In the genomic region with DNA sequence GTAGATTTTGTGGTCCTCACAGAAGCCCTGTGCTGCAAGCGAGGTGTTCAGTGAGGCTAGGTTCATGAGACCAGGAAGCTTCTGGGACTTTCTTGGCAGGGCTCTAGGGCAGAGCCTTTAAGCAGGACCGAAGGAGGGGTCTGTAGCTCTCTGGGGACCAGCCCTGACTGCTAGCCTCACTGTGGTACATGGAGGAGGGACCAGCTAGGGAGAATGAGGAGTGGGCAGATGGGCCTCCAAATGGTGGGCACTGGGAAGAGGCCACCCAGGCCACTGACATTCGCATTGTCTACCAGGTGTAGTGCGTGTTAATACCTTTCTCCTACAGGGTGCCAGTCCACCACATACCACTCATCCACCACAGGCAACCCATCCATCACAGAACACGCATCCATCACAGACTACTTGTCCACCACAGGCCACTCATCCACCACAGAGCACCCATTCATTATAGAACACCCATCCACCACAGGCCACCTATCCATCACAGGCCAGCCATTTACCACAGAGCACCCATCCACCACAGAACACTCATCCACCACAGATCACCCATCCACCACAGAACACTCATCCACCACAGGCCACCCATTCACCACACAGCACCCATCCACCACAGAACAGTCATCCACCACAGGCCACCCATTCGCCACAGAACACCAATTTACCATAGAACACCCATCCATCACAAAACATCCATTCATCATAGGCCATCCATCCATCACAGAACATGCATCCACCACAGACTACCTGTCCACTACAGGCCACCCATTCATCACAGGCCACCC, we compare ENCODE assay signal across 17 cellular contexts. TPM values are rescaled to one million over a fixed set of nuclear protein-coding genes. Genes with fewer than 3 reads are reported as not detected.
A peak's percentile ranks its signal among the peaks of the same experiment; 100 is the strongest.
DNase-seq lines count a peak whose midpoint lies in the region; ATAC-seq and TF ChIP-seq lines count a peak whose summit lies in the region.
"Had no signal": no experiment of that assay in that cellular context is flagged by ENCODE, and none has a peak within 500 bp of the region (broad histone marks: within the 10 kb centered on the region; RNA-seq: fewer than 3 reads in every experiment).

No MANE protein-coding gene starts in this region.

- no peak overlapping the region for H3K4me3 ChIP-seq in HEK293 (ENCODE audit: low read depth, low read length)
- H3K4me3 ChIP-seq: GM23338 had no signal

- intact Hi-C loops in Right ventricle myocardium inferior (cut with DNase I), result no loop called here

- peak; percentile 16 to 48 for DNase-seq in activated T-cell treated with anti-CD3 and anti-CD28 coated beads, Interleukin-2, amount 50 U/mL, for 72 hours
- no peak for DNase-seq in activated T-cell treated with anti-CD3 and anti-CD28 coated beads, Interleukin-2, amount 50 U/mL, for 24 hours
- DNase-seq in amniotic epithelial cell (ENCODE audit: low read depth) (peak; percentile 50), osteocyte (ENCODE audit: extremely low spot score, unreplicated experiment) (peak; percentile 82), NCI-H2196 (lab: John Stamatoyannopoulos, UW; ENCODE audit: unreplicated experiment) (no peak), Right ventricle myocardium inferior (ENCODE audit: missing footprints) (no peak)
- DNase-seq: AML-193, KBM-7, NCI-H1417 treated with DMSO at 0.1 percent for 48 hours, NCI-H187 treated with DMSO at 0.1 percent for 48 hours, NCI-H226, NCI-H524 treated with DMSO at 0.1 percent for 48 hours, SHP77 treated with DMSO at 0.1 percent for 48 hours had no signal

- H3K36me3 Mint-ChIP-seq in activated T-cell treated with anti-CD3 and anti-CD28 coated beads, Interleukin-2, amount 50 U/mL, for 72 hours (ENCODE audit: insufficient read depth in 2 of 2), result no peaks in the 10 kb centered on the region
- no peaks in the 10 kb centered on the region for H3K36me3 Mint-ChIP-seq in activated T-cell treated with anti-CD3 and anti-CD28 coated beads, Interleukin-2, amount 50 U/mL, for 24 hours (ENCODE audit: low read depth)
- no peaks in the 10 kb centered on the region for H3K36me3 Mint-ChIP-seq in osteocyte (ENCODE audit: unreplicated experiment)

- ATAC-seq in activated T-cell treated with anti-CD3 and anti-CD28 coated beads, Interleukin-2, amount 50 U/mL, for 72 hours (replicated peaks in 1 of 2), result peak; percentile 66 to 83
- ATAC-seq in Right ventricle myocardium inferior, result no peak
- ATAC-seq in GM19328 (IDR thresholded peaks at IDR 0.05; ENCODE audit: unreplicated experiment), result no peak
- ATAC-seq: GM23338 had no signal

- no peaks in the 10 kb centered on the region for H3K9me3 Mint-ChIP-seq in activated T-cell treated with anti-CD3 and anti-CD28 coated beads, Interleukin-2, amount 50 U/mL, for 72 hours
- no peaks in the 10 kb centered on the region for H3K9me3 Mint-ChIP-seq in activated T-cell treated with anti-CD3 and anti-CD28 coated beads, Interleukin-2, amount 50 U/mL, for 24 hours
- H3K9me3 Mint-ChIP-seq in osteocyte (ENCODE audit: unreplicated experiment), result no peaks in the 10 kb centered on the region
- H3K9me3 Mint-ChIP-seq: GM23338 had no signal

- CTCF ChIA-PET in HEK293 (lab: Yijun Ruan, JAX), result no interaction called here

- H3K27ac Mint-ChIP-seq in activated T-cell treated with anti-CD3 and anti-CD28 coated beads, Interleukin-2, amount 50 U/mL, for 72 hours, result no peak overlapping the region
- H3K27ac Mint-ChIP-seq in activated T-cell treated with anti-CD3 and anti-CD28 coated beads, Interleukin-2, amount 50 U/mL, for 24 hours, result no peak overlapping the region
- H3K27ac Mint-ChIP-seq in osteocyte (ENCODE audit: unreplicated experiment), result no peak overlapping the region
- H3K27ac Mint-ChIP-seq: GM23338 had no signal

- no peak overlapping the region for H3K4me3 Mint-ChIP-seq in activated T-cell treated with anti-CD3 and anti-CD28 coated beads, Interleukin-2, amount 50 U/mL, for 72 hours
- no peak overlapping the region for H3K4me3 Mint-ChIP-seq in activated T-cell treated with anti-CD3 and anti-CD28 coated beads, Interleukin-2, amount 50 U/mL, for 24 hours
- no peak overlapping the region for H3K4me3 Mint-ChIP-seq in osteocyte (ENCODE audit: unreplicated experiment)
- H3K4me3 Mint-ChIP-seq: GM23338 had no signal

- no peaks in the 10 kb centered on the region for H3K27me3 Mint-ChIP-seq in activated T-cell treated with anti-CD3 and anti-CD28 coated beads, Interleukin-2, amount 50 U/mL, for 72 hours (ENCODE audit: low read depth)
- H3K27me3 Mint-ChIP-seq in activated T-cell treated with anti-CD3 and anti-CD28 coated beads, Interleukin-2, amount 50 U/mL, for 24 hours, result peaks cover 2% of the 10 kb centered on the region
- H3K27me3 Mint-ChIP-seq in osteocyte (ENCODE audit: unreplicated experiment), result no peaks in the 10 kb centered on the region

- no peak overlapping the region for H3K27ac ChIP-seq in HEK293 (ENCODE audit: extremely low read depth, low read depth, low read length)
- H3K27ac ChIP-seq: C4-2B had no signal

- H3K9me3 ChIP-seq in HEK293 (ENCODE audit: control insufficient read depth, insufficient read depth, low read depth, low read length), result no peaks in the 10 kb centered on the region

- no peaks in the 10 kb centered on the region for H3K4me1 Mint-ChIP-seq in activated T-cell treated with anti-CD3 and anti-CD28 coated beads, Interleukin-2, amount 50 U/mL, for 72 hours (ENCODE audit: low read depth)
- H3K4me1 Mint-ChIP-seq in activated T-cell treated with anti-CD3 and anti-CD28 coated beads, Interleukin-2, amount 50 U/mL, for 24 hours (ENCODE audit: low read depth), result no peaks in the 10 kb centered on the region
- H3K4me1 Mint-ChIP-seq in osteocyte (ENCODE audit: unreplicated experiment), result peaks cover 5% of the 10 kb centered on the region

- H3K4me1 ChIP-seq in HEK293 (ENCODE audit: control insufficient read depth, insufficient read depth, low read length), result no peaks in the 10 kb centered on the region

- TF ChIP-seq CTCF in HEK293 (tag by site-specific recombination; IDR thresholded peaks at IDR 0.05) (no peak), osteocyte (IDR thresholded peaks at IDR 0.05) (no peak)

- POLR2A ChIA-PET in HEK293 (lab: Yijun Ruan, JAX), result no interaction called here

- no peaks in the 10 kb centered on the region for H3K36me3 ChIP-seq in HEK293 (ENCODE audit: control insufficient read depth in 2 of 2, insufficient read depth in 1 of 2, low read length in 2 of 2)

TF ChIP-seq in HEK293, 187 proteins besides CTCF, POLR2A, EP300 and RAD21:
- no peak for TF ChIP-seq ZNF677 (tag by site-specific recombination; IDR thresholded peaks at IDR 0.05)
- TF ChIP-seq ZNF600 (tag by site-specific recombination; IDR thresholded peaks at IDR 0.05), result peak; percentile 60; the same call in 1 of the 2 replicates
- no peak for TF ChIP-seq ZFHX2 (tag by site-specific recombination; conservative IDR thresholded peaks at IDR 0.05)
- no peak for TF ChIP-seq SETDB1 (IDR thresholded peaks at IDR 0.05; ENCODE audit: insufficient read length, low read length)
- no peak for TF ChIP-seq ZIC2 (tag by site-specific recombination; IDR thresholded peaks at IDR 0.05)
- TF ChIP-seq, protein P1, sequence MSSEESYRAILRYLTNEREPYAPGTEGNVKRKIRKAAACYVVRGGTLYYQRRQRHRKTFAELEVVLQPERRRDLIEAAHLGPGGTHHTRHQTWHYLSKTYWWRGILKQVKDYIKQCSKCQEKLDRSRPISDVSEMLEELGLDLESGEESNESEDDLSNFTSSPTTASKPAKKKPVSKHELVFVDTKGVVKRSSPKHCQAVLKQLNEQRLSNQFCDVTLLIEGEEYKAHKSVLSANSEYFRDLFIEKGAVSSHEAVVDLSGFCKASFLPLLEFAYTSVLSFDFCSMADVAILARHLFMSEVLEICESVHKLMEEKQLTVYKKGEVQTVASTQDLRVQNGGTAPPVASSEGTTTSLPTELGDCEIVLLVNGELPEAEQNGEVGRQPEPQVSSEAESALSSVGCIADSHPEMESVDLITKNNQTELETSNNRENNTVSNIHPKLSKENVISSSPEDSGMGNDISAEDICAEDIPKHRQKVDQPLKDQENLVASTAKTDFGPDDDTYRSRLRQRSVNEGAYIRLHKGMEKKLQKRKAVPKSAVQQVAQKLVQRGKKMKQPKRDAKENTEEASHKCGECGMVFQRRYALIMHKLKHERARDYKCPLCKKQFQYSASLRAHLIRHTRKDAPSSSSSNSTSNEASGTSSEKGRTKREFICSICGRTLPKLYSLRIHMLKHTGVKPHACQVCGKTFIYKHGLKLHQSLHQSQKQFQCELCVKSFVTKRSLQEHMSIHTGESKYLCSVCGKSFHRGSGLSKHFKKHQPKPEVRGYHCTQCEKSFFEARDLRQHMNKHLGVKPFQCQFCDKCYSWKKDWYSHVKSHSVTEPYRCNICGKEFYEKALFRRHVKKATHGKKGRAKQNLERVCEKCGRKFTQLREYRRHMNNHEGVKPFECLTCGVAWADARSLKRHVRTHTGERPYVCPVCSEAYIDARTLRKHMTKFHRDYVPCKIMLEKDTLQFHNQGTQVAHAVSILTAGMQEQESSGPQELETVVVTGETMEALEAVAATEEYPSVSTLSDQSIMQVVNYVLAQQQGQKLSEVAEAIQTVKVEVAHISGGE (tag by site-specific recombination; conservative IDR thresholded peaks at IDR 0.05; ENCODE audit: low read depth), result no peak
- no peak for TF ChIP-seq ZNF658 (tag by site-specific recombination; IDR thresholded peaks at IDR 0.05)
- TF ChIP-seq ZNF560 (tag by site-specific recombination; IDR thresholded peaks at IDR 0.05; ENCODE audit: borderline replicate concordance), result no peak

RNA-seq across cellular contexts. Expression of a gene that starts 31.6 kb away (rescaled TPM):
- under 1 TPM; 0.36 to 0.46 TPM for total RNA-seq in activated T-cell treated with anti-CD3 and anti-CD28 coated beads, Interleukin-2, amount 50 U/mL, for 72 hours
- total RNA-seq in osteocyte (0.35 and 0.55 TPM in 2 replicates), Right ventricle myocardium inferior (not detected)

Comparison
In these comparisons a context has a peak if more than half of its experiments do, and no peak if none do; other contexts are left out.
1. DNase-seq: peak in activated T-cell treated with anti-CD3 and anti-CD28 coated beads, Interleukin-2, amount 50 U/mL, for 72 hours (2 of 2), amniotic epithelial cell (single experiment) and osteocyte (single experiment); none in activated T-cell treated with anti-CD3 and anti-CD28 coated beads, Interleukin-2, amount 50 U/mL, for 24 hours (single experiment), NCI-H2196 (single experiment) and Right ventricle myocardium inferior (single experiment).
2. ATAC-seq: peak in activated T-cell treated with anti-CD3 and anti-CD28 coated beads, Interleukin-2, amount 50 U/mL, for 72 hours (2 of 2); none in Right ventricle myocardium inferior (single experiment) and GM19328 (single experiment).